ENCODE assay signal across 20 cellular contexts in genomic region chr1:204752688-204753040, GRCh38.
"Had no signal": no experiment of that assay in that cellular context is flagged by ENCODE, and none has a peak within 500 bp of the region (broad histone marks: within the 10 kb centered on the region; RNA-seq: fewer than 3 reads in every experiment).

No MANE protein-coding gene starts in this region.

- H3K27me3 ChIP-seq: adrenal gland, body of pancreas had no signal

- H3K9me3 ChIP-seq: adrenal gland, body of pancreas had no signal

- ATAC-seq: activated CD4-positive, alpha-beta T cell treated with anti-CD3 and anti-CD28 coated beads for 36 hours; activated CD8-positive, alpha-beta T cell treated with anti-CD3 and anti-CD28 coated beads, Interleukin-2, amount 10 ng/mL, durations not matched to agents 7 days and 5 days; activated naive CD4-positive, alpha-beta T cell treated with anti-CD3 and anti-CD28 coated beads, Interleukin-2, amount 50 U/mL, for 72 hours; activated T-cell treated with anti-CD3 and anti-CD28 coated beads, Interleukin-2, amount 50 U/mL, for 72 hours; body of pancreas had no signal

- H3K4me3 Mint-ChIP-seq: activated CD4-positive, alpha-beta memory T cell treated with anti-CD3 and anti-CD28 coated beads for 36 hours; activated CD4-positive, alpha-beta T cell treated with anti-CD3 and anti-CD28 coated beads for 36 hours; activated CD4-positive, alpha-beta T cell treated with anti-CD3 and anti-CD28 coated beads, Interleukin-2, amount 10 ng/mL, durations not matched to agents 24 days and 14 days; activated CD8-positive, alpha-beta T cell treated with anti-CD3 and anti-CD28 coated beads, Interleukin-2, amount 10 ng/mL, durations not matched to agents 7 days and 5 days; activated naive CD4-positive, alpha-beta T cell treated with anti-CD3 and anti-CD28 coated beads, Interleukin-2, amount 10 ng/mL, durations not matched to agents 7 days and 5 days; activated T-cell treated with anti-CD3 and anti-CD28 coated beads, Interleukin-2, amount 50 U/mL, for 24 hours; activated T-cell treated with anti-CD3 and anti-CD28 coated beads, Interleukin-2, amount 50 U/mL, for 72 hours had no signal

- H3K36me3 Mint-ChIP-seq: activated CD4-positive, alpha-beta memory T cell treated with anti-CD3 and anti-CD28 coated beads for 36 hours; activated naive CD4-positive, alpha-beta T cell treated with anti-CD3 and anti-CD28 coated beads, Interleukin-2, amount 10 ng/mL, durations not matched to agents 7 days and 5 days; activated naive CD4-positive, alpha-beta T cell treated with anti-CD3 and anti-CD28 coated beads, Interleukin-2, amount 50 U/mL, for 72 hours had no signal

- H3K4me1 Mint-ChIP-seq: activated CD4-positive, alpha-beta T cell treated with anti-CD3 and anti-CD28 coated beads for 36 hours; activated CD4-positive, alpha-beta T cell treated with anti-CD3 and anti-CD28 coated beads, Interleukin-2, amount 10 ng/mL, durations not matched to agents 24 days and 14 days; activated naive CD4-positive, alpha-beta T cell treated with anti-CD3 and anti-CD28 coated beads, Interleukin-2, amount 10 ng/mL, durations not matched to agents 7 days and 5 days had no signal

- H3K27ac ChIP-seq: adrenal gland, body of pancreas had no signal

- H3K4me3 ChIP-seq: adrenal gland, body of pancreas had no signal

- H3K27ac Mint-ChIP-seq: activated CD4-positive, alpha-beta memory T cell treated with anti-CD3 and anti-CD28 coated beads for 36 hours; activated CD4-positive, alpha-beta T cell treated with anti-CD3 and anti-CD28 coated beads for 36 hours; activated CD4-positive, alpha-beta T cell treated with anti-CD3 and anti-CD28 coated beads, Interleukin-2, amount 10 ng/mL, durations not matched to agents 24 days and 14 days; activated CD8-positive, alpha-beta T cell treated with anti-CD3 and anti-CD28 coated beads, Interleukin-2, amount 10 ng/mL, durations not matched to agents 7 days and 5 days; activated naive CD4-positive, alpha-beta T cell treated with anti-CD3 and anti-CD28 coated beads, Interleukin-2, amount 10 ng/mL, durations not matched to agents 7 days and 5 days; activated naive CD4-positive, alpha-beta T cell treated with anti-CD3 and anti-CD28 coated beads, Interleukin-2, amount 50 U/mL, for 72 hours; activated T-cell treated with anti-CD3 and anti-CD28 coated beads, Interleukin-2, amount 50 U/mL, for 24 hours; activated T-cell treated with anti-CD3 and anti-CD28 coated beads, Interleukin-2, amount 50 U/mL, for 72 hours had no signal

- DNase-seq: activated CD4-positive, alpha-beta memory T cell treated with anti-CD3 and anti-CD28 coated beads for 36 hours; activated CD4-positive, alpha-beta T cell treated with anti-CD3 and anti-CD28 coated beads for 36 hours; activated CD4-positive, alpha-beta T cell treated with anti-CD3 and anti-CD28 coated beads, Interleukin-2, amount 10 ng/mL, durations not matched to agents 24 days and 14 days; activated CD4-positive, CD25-positive, alpha-beta regulatory T cell; activated CD4-positive, CD25-positive, alpha-beta regulatory T cell treated with anti-CD3 and anti-CD28 coated beads, Interleukin-2, amount 50 U/mL, for 72 hours; activated CD8-positive, alpha-beta T cell treated with anti-CD3 and anti-CD28 coated beads, Interleukin-2, amount 10 ng/mL, durations not matched to agents 7 days and 5 days; activated gamma-delta T cell; activated naive CD4-positive, alpha-beta T cell; activated naive CD4-positive, alpha-beta T cell treated with anti-CD3 and anti-CD28 coated beads, Interleukin-2, amount 10 ng/mL, durations not matched to agents 7 days and 5 days; activated T-cell treated with anti-CD3 and anti-CD28 coated beads for 4 hours; activated T-cell treated with anti-CD3 and anti-CD28 coated beads, Interleukin-2, amount 50 U/mL, for 24 hours; activated T-cell treated with anti-CD3 and anti-CD28 coated beads, Interleukin-2, amount 50 U/mL, for 72 hours; adrenal gland; aorta; body of pancreas; effector CD8-positive, alpha-beta T cell; foreskin fibroblast; head of caudate nucleus; T-helper 2 cell had no signal

- H3K36me3 ChIP-seq: adrenal gland had no signal

- H3K9me3 Mint-ChIP-seq: activated CD4-positive, alpha-beta memory T cell treated with anti-CD3 and anti-CD28 coated beads for 36 hours; activated CD4-positive, alpha-beta T cell treated with anti-CD3 and anti-CD28 coated beads, Interleukin-2, amount 10 ng/mL, durations not matched to agents 24 days and 14 days; activated naive CD4-positive, alpha-beta T cell treated with anti-CD3 and anti-CD28 coated beads, Interleukin-2, amount 10 ng/mL, durations not matched to agents 7 days and 5 days; activated naive CD4-positive, alpha-beta T cell treated with anti-CD3 and anti-CD28 coated beads, Interleukin-2, amount 50 U/mL, for 72 hours; activated T-cell treated with anti-CD3 and anti-CD28 coated beads, Interleukin-2, amount 50 U/mL, for 24 hours; activated T-cell treated with anti-CD3 and anti-CD28 coated beads, Interleukin-2, amount 50 U/mL, for 72 hours had no signal

- H3K27me3 Mint-ChIP-seq: activated CD4-positive, alpha-beta T cell treated with anti-CD3 and anti-CD28 coated beads for 36 hours; activated T-cell treated with anti-CD3 and anti-CD28 coated beads, Interleukin-2, amount 50 U/mL, for 24 hours had no signal

- H3K4me1 ChIP-seq: adrenal gland, body of pancreas had no signal
